18 cellular contexts compared by ENCODE assay signal in the genomic region with DNA sequence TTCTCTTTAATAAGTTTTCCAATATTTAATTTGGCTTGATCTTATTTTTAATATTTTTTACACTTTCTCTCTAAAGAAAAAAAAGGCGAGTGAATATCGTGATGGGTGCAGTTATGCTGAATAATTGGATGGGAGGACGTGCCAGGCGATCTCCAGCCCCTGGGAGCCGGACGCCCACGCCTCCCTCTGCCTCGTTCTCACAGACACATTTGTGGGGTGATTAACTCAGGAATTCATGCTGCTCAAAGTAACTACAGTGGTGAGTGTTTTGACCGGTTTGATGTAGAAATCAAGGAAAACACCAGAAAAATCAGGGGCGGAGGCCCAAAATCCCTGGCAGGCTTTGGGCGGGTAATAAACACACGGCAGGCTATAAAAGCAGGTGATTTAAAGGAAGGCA.
"Had no signal": no experiment of that assay in that cellular context is flagged by ENCODE, and none has a peak within 500 bp of the region (broad histone marks: within the 10 kb centered on the region; RNA-seq: fewer than 3 reads in every experiment).

No MANE protein-coding gene starts in this region.

- H3K27ac ChIP-seq: body of pancreas, hepatocyte, pancreas, suprapubic skin, upper lobe of left lung had no signal

- H3K36me3 ChIP-seq: esophagus squamous epithelium, gastroesophageal sphincter, pancreas, suprapubic skin, upper lobe of left lung had no signal

- H3K27me3 Mint-ChIP-seq: activated T-helper 17 cell treated with anti-CD3 and anti-CD28 coated beads, Interleukin-2, amount 50 U/mL, for 72 hours had no signal

- H3K4me3 ChIP-seq: body of pancreas, hepatocyte, pancreas, upper lobe of left lung had no signal

- H3K27ac Mint-ChIP-seq: activated naive CD4-positive, alpha-beta T cell treated with anti-CD3 and anti-CD28 coated beads for 36 hours; activated T-helper 17 cell treated with anti-CD3 and anti-CD28 coated beads, Interleukin-2, amount 50 U/mL, for 72 hours; natural killer cell treated with Interleukin-12 subunit alpha and Interleukin-12 subunit beta and Interleukin-15 and Interleukin-18, amount 100 ng/mL, for 72 hours had no signal

- H3K4me1 ChIP-seq: body of pancreas, gastroesophageal sphincter, pancreas, upper lobe of left lung had no signal

- H3K4me3 Mint-ChIP-seq: activated naive CD4-positive, alpha-beta T cell treated with anti-CD3 and anti-CD28 coated beads for 36 hours; activated T-helper 17 cell treated with anti-CD3 and anti-CD28 coated beads, Interleukin-2, amount 50 U/mL, for 72 hours; natural killer cell treated with Interleukin-12 subunit alpha and Interleukin-12 subunit beta and Interleukin-15 and Interleukin-18, amount 100 ng/mL, for 72 hours had no signal

- DNase-seq: activated CD4-positive, alpha-beta T cell treated with anti-CD3 and anti-CD28 coated beads, Interleukin-2, amount 50 U/mL, for 1 hour; activated CD4-positive, CD25-positive, alpha-beta regulatory T cell; activated naive CD4-positive, alpha-beta T cell treated with anti-CD3 and anti-CD28 coated beads for 36 hours; activated T-cell treated with anti-CD3 and anti-CD28 coated beads for 4 hours; esophagus squamous epithelium; mesenchymal stem cell; pancreas; SIG-M5; stimulated activated CD8-positive, alpha-beta memory T cell treated with anti-CD3 and anti-CD28 coated beads, Interleukin-4, amount 100 ng/mL, for 48 hours; stimulated activated naive CD8-positive, alpha-beta T cell treated with anti-CD3 and anti-CD28 coated beads, Interleukin-15, Interleukin-2, amounts not matched to agents 100 U/mL and 50 U/mL, for 24 hours; T-helper 2 cell had no signal

- H3K27me3 ChIP-seq: body of pancreas, hepatocyte, upper lobe of left lung had no signal

- H3K9me3 ChIP-seq: body of pancreas, esophagus squamous epithelium, gastroesophageal sphincter, pancreas, suprapubic skin, upper lobe of left lung had no signal

- ATAC-seq: activated T-helper 17 cell treated with anti-CD3 and anti-CD28 coated beads, Interleukin-2, amount 50 U/mL, for 72 hours; natural killer cell treated with Interleukin-12 subunit alpha and Interleukin-12 subunit beta and Interleukin-15 and Interleukin-18, amount 100 ng/mL, for 72 hours; stimulated activated naive CD8-positive, alpha-beta T cell treated with anti-CD3 and anti-CD28 coated beads, Interleukin-15, Interleukin-2, amounts not matched to agents 100 U/mL and 50 U/mL, for 24 hours had no signal
